Comparison of ENCODE assay signal across 1 cellular context in genomic region chr19:55476100-55476775, GRCh38.
TF ChIP-seq lines count a peak whose summit lies in the region.

Gene ZNF628 (plus strand): TSS chr19:55476617. CDS start chr19:55479911, 3,294 bp downstream.

TF ChIP-seq in HEK293, 187 proteins besides CTCF, POLR2A, EP300 and RAD21 (continued from another document and continues in another):
- TF ChIP-seq ZNF221 (tag by site-specific recombination; IDR thresholded peaks at IDR 0.05; ENCODE audit: borderline replicate concordance), result no peak
- TF ChIP-seq ZNF404 (tag by site-specific recombination; IDR thresholded peaks at IDR 0.05), result no peak
- no peak for TF ChIP-seq AEBP2 (tag by site-specific recombination; IDR thresholded peaks at IDR 0.05; ENCODE audit: borderline replicate concordance)
- TF ChIP-seq ZNF518A (tag by site-specific recombination; conservative IDR thresholded peaks at IDR 0.05; ENCODE audit: low read depth), result peak; percentile 53
- no peak for TF ChIP-seq ZNF776 (tag by site-specific recombination; IDR thresholded peaks at IDR 0.05; ENCODE audit: borderline replicate concordance)
- TF ChIP-seq ZNF501 (tag by site-specific recombination; IDR thresholded peaks at IDR 0.05), result peak; percentile 79; the same call in 1 of the 2 replicates
- TF ChIP-seq ZNF530 (tag by site-specific recombination; IDR thresholded peaks at IDR 0.05; ENCODE audit: low read depth), result no peak
- TF ChIP-seq ZNF521 (tag by site-specific recombination; IDR thresholded peaks at IDR 0.05), result no peak
- no peak for TF ChIP-seq ZNF426 (tag by site-specific recombination; IDR thresholded peaks at IDR 0.05)
- TF ChIP-seq FEZF1 (tag by site-specific recombination; IDR thresholded peaks at IDR 0.05), result no peak
- TF ChIP-seq SP3 (tag by site-specific recombination; IDR thresholded peaks at IDR 0.05), result peak; percentile 94
- no peak for TF ChIP-seq ZBTB48 (tag by site-specific recombination; IDR thresholded peaks at IDR 0.05)
- TF ChIP-seq ZNF777 (tag by site-specific recombination; IDR thresholded peaks at IDR 0.05; ENCODE audit: borderline replicate concordance), result no peak
- TF ChIP-seq ZNF626 (tag by site-specific recombination; IDR thresholded peaks at IDR 0.05), result no peak
- no peak for TF ChIP-seq TRIM28 (IDR thresholded peaks at IDR 0.05; ENCODE audit: borderline replicate concordance, low read length)
- TF ChIP-seq ZNF133 (tag by site-specific recombination; IDR thresholded peaks at IDR 0.05), result no peak
- no peak for TF ChIP-seq ZFP41 (tag by site-specific recombination; IDR thresholded peaks at IDR 0.05; ENCODE audit: borderline replicate concordance)
- TF ChIP-seq ZNF223 (tag by site-specific recombination; IDR thresholded peaks at IDR 0.05), result no peak
- peak; percentile 96 for TF ChIP-seq ZNF76 (tag by site-specific recombination; IDR thresholded peaks at IDR 0.05; ENCODE audit: borderline replicate concordance, low read depth)
- TF ChIP-seq MEIS1 (CRISPR knock-in tag; IDR thresholded peaks at IDR 0.05; ENCODE audit: borderline replicate concordance), result no peak
- TF ChIP-seq ZNF621 (tag by site-specific recombination; IDR thresholded peaks at IDR 0.05), result no peak
- TF ChIP-seq SP7 (tag by site-specific recombination; IDR thresholded peaks at IDR 0.05), result peak; percentile 73
- TF ChIP-seq PRDM10 (tag by site-specific recombination; IDR thresholded peaks at IDR 0.05), result peak; percentile 68
- no peak for TF ChIP-seq ZNF19 (tag by site-specific recombination; IDR thresholded peaks at IDR 0.05; ENCODE audit: low read depth)
- no peak for TF ChIP-seq ZNF302 (tag by site-specific recombination; IDR thresholded peaks at IDR 0.05; ENCODE audit: low read depth)
- peak; percentile 75 for TF ChIP-seq YY2 (tag by site-specific recombination; IDR thresholded peaks at IDR 0.05)
- TF ChIP-seq SCRT2 (tag by site-specific recombination; IDR thresholded peaks at IDR 0.05), result no peak
- TF ChIP-seq HOXD13 (CRISPR knock-in tag; IDR thresholded peaks at IDR 0.05; ENCODE audit: borderline replicate concordance), result peak; percentile 45; the same call in 1 of the 2 replicates
- 0 out of 2 replicates have a peak, but pooled peaks have one; percentile 25 for TF ChIP-seq INSM2 (tag by site-specific recombination; IDR thresholded peaks at IDR 0.05)
- no peak for TF ChIP-seq OVOL3 (tag by site-specific recombination; IDR thresholded peaks at IDR 0.05)
- TF ChIP-seq ZNF692 (tag by site-specific recombination; IDR thresholded peaks at IDR 0.05), result peak; percentile 95
- no peak for TF ChIP-seq SETDB1 (IDR thresholded peaks at IDR 0.05; ENCODE audit: insufficient read length, low read length)
- peak; percentile 94 for TF ChIP-seq ZBTB10 (tag by site-specific recombination; IDR thresholded peaks at IDR 0.05)
- no peak for TF ChIP-seq ZNF670 (tag by site-specific recombination; IDR thresholded peaks at IDR 0.05; ENCODE audit: low read depth)
- no peak for TF ChIP-seq ZNF645 (tag by site-specific recombination; IDR thresholded peaks at IDR 0.05)
- no peak for TF ChIP-seq ZNF184 (tag by site-specific recombination; IDR thresholded peaks at IDR 0.05)
- no peak for TF ChIP-seq ZNF544 (tag by site-specific recombination; IDR thresholded peaks at IDR 0.05)
- no peak for TF ChIP-seq BCL11B (tag by site-specific recombination; IDR thresholded peaks at IDR 0.05; ENCODE audit: low read depth)
- no peak for TF ChIP-seq ZSCAN16 (tag by site-specific recombination; IDR thresholded peaks at IDR 0.05)
- no peak for TF ChIP-seq ZNF433 (tag by site-specific recombination; IDR thresholded peaks at IDR 0.05; ENCODE audit: low read depth)
- TF ChIP-seq ZNF350 (tag by site-specific recombination; IDR thresholded peaks at IDR 0.05), result no peak
- no peak; the same call in 1 of the 2 replicates for TF ChIP-seq ZNF394 (tag by site-specific recombination; IDR thresholded peaks at IDR 0.05; ENCODE audit: borderline replicate concordance)
- TF ChIP-seq ZNF202 (tag by site-specific recombination; IDR thresholded peaks at IDR 0.05; ENCODE audit: borderline replicate concordance), result no peak
- no peak for TF ChIP-seq ZNF169 (tag by site-specific recombination; IDR thresholded peaks at IDR 0.05)
- no peak for TF ChIP-seq ZNF140 (tag by site-specific recombination; IDR thresholded peaks at IDR 0.05)
- peak; percentile 92 for TF ChIP-seq KLF9 (tag by site-specific recombination; IDR thresholded peaks at IDR 0.05; ENCODE audit: low read depth)
- no peak for TF ChIP-seq ZNF18 (tag by site-specific recombination; IDR thresholded peaks at IDR 0.05)
- TF ChIP-seq ZFP37 (tag by site-specific recombination; IDR thresholded peaks at IDR 0.05), result peak; percentile 61; the same call in 1 of the 2 replicates
- no peak for TF ChIP-seq ZNF10 (tag by site-specific recombination; IDR thresholded peaks at IDR 0.05)
